In the genomic region with DNA sequence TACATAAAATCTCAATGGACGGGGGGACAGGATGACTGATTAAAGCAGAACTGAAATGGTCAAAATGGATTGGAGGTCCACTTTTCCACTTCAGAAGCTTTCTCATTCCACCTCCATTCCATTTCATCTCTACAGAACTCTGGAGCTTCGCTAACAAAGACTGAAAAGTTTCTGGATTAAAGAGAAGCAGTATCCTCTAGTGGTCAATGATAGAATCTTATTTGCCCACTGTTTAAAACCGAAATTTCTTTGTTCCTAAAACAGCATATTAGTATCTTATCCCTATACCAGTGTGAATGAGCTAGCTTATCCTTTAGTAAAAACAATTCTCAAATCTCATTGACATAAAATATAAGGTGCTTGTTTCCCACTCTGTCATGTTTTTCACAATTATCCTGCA, we compare ENCODE assay signal across 1 cellular context.
TF ChIP-seq lines count a peak whose summit lies in the region.

No MANE protein-coding gene starts in this region.

TF ChIP-seq in H1, 55 proteins besides CTCF, POLR2A, EP300 and RAD21 (continued from another document):
- TF ChIP-seq HDAC2 (IDR thresholded peaks at IDR 0.05; ENCODE audit: borderline replicate concordance in 1 of 2, low read depth in 2 of 2, low read length in 2 of 2) = no peak
- TF ChIP-seq CHD2 (IDR thresholded peaks at IDR 0.05; ENCODE audit: low read length) = no peak
- TF ChIP-seq SUZ12 (IDR thresholded peaks at IDR 0.05; ENCODE audit: low read length) = no peak
- TF ChIP-seq TCF12 (IDR thresholded peaks at IDR 0.05; ENCODE audit: low read depth, low read length) = no peak
- no peak for TF ChIP-seq GABPA (IDR thresholded peaks at IDR 0.05; ENCODE audit: borderline replicate concordance, insufficient read depth, low read length)
